ENCODE assay signal across 19 cellular contexts in the genomic region with DNA sequence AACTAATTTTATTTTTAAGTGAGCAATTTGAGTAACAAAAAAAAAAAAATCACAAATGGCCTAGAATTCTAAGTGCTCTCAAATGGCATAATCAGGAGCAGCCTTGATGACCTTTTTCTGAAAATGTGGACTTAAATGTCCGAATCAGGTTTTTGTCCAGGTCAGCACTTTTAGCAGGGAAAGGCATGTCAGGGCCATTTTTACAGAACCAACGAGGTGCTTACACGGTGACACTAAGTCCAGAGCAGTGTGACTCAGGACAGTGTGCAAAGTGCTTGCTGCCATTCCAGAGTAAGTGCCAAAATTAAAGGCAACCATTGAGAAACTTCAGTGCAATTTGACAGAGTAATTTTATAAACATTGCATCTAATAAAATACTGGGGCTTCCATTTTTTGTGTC.
A peak's percentile ranks its signal among the peaks of the same experiment; 100 is the strongest.
DNase-seq lines count a peak whose midpoint lies in the region; ATAC-seq and TF ChIP-seq lines count a peak whose summit lies in the region.
"Had no signal": no experiment of that assay in that cellular context is flagged by ENCODE, and none has a peak within 500 bp of the region (broad histone marks: within the 10 kb centered on the region; RNA-seq: fewer than 3 reads in every experiment).

No MANE protein-coding gene starts in this region.

- no peak overlapping the region for H3K4me3 Mint-ChIP-seq in CD4-positive, alpha-beta T cell
- H3K4me3 Mint-ChIP-seq: CD4-positive, CD25-positive, alpha-beta regulatory T cell; IgD-negative memory B cell had no signal

- no peaks in the 10 kb centered on the region for H3K27me3 ChIP-seq in esophagus muscularis mucosa
- no peaks in the 10 kb centered on the region for H3K27me3 ChIP-seq in liver (ENCODE audit: control insufficient read depth in 4 of 4, insufficient read depth in 4 of 4, low read length in 3 of 4)
- H3K27me3 ChIP-seq in thyroid gland = no peaks in the 10 kb centered on the region
- no peaks in the 10 kb centered on the region for H3K27me3 ChIP-seq in CD4-positive, alpha-beta T cell (ENCODE audit: control insufficient read depth, insufficient read depth, low read length)
- H3K27me3 ChIP-seq: BLaER1 treated with 17β-estradiol and CSF1 and Interleukin-3, amounts not matched to agents 10 nM and 100 nM had no signal

- no peak overlapping the region for H3K27ac Mint-ChIP-seq in CD4-positive, alpha-beta T cell
- H3K27ac Mint-ChIP-seq: CD4-positive, CD25-positive, alpha-beta regulatory T cell; IgD-negative memory B cell had no signal

- peaks cover 3% of the 10 kb centered on the region for H3K9me3 Mint-ChIP-seq in CD4-positive, alpha-beta T cell
- H3K9me3 Mint-ChIP-seq: IgD-negative memory B cell had no signal

- H3K4me1 Mint-ChIP-seq in CD4-positive, alpha-beta T cell (ENCODE audit: low read depth) = peaks cover 8% of the 10 kb centered on the region

- TF ChIP-seq RAD21 in liver (IDR thresholded peaks at IDR 0.05) = no peak

- TF ChIP-seq CTCF in esophagus muscularis mucosa (IDR thresholded peaks at IDR 0.05) (no peak), liver (IDR thresholded peaks at IDR 0.05; ENCODE audit: low read depth, low read length, missing input control) (no peak), thyroid gland (IDR thresholded peaks at IDR 0.05) (no peak)
- no peak for TF ChIP-seq CTCF in CD4-positive, alpha-beta T cell (IDR thresholded peaks at IDR 0.05)

- 100% methylated on average over 3 of the region's 3 CpGs for WGBS in esophagus muscularis mucosa
- WGBS in liver = 38% methylated on average over 3 of the region's 3 CpGs
- WGBS in thyroid gland, 2 donors = 29 to 37% methylated on average over 3 of the region's 3 CpGs

- peaks cover 46% of the 10 kb centered on the region for H3K36me3 Mint-ChIP-seq in CD4-positive, alpha-beta T cell (ENCODE audit: low read depth)

- H3K4me3 ChIP-seq in esophagus muscularis mucosa (no peak overlapping the region), liver (ENCODE audit: low read depth in 1 of 3, low read length in 3 of 3) (no peak overlapping the region), thyroid gland (replicated peaks in 1 of 3) (no peak overlapping the region)
- H3K4me3 ChIP-seq: BLaER1 treated with 17β-estradiol and CSF1 and Interleukin-3, amounts not matched to agents 10 nM and 100 nM had no signal

- CTCF ChIA-PET in CD4-positive, alpha-beta T cell (lab: Charles Lee) = no interaction called here

- TF ChIP-seq EP300 in esophagus muscularis mucosa (IDR thresholded peaks at IDR 0.05) = no peak

- POLR2A ChIA-PET in CD4-positive, alpha-beta T cell (lab: Charles Lee) = no interaction called here

- H3K4me1 ChIP-seq in esophagus muscularis mucosa = peaks cover 0 to 22% (median 17%) of the 10 kb centered on the region in 4 donors
- no peaks in the 10 kb centered on the region for H3K4me1 ChIP-seq in liver (ENCODE audit: control insufficient read depth in 4 of 4, insufficient read depth in 4 of 4, low read length in 3 of 4)
- H3K4me1 ChIP-seq in thyroid gland = peaks cover 16 to 35% of the 10 kb centered on the region in 2 donors

- no peak for TF ChIP-seq POLR2A in esophagus muscularis mucosa (IDR thresholded peaks at IDR 0.05; ENCODE audit: low read depth)
- TF ChIP-seq POLR2A in thyroid gland (IDR thresholded peaks at IDR 0.05) = no peak

- no peak overlapping the region for H3K27ac ChIP-seq in esophagus muscularis mucosa (replicated peaks in 1 of 4)
- no peak overlapping the region for H3K27ac ChIP-seq in liver (ENCODE audit: low read depth in 1 of 2, low read length in 2 of 2)
- peak overlapping the region in 1 of 3 donors; percentile 19 for H3K27ac ChIP-seq in thyroid gland
- no peak overlapping the region for H3K27ac ChIP-seq in CD4-positive, alpha-beta T cell (ENCODE audit: low read depth, low read length)
- H3K27ac ChIP-seq: BLaER1 treated with 17β-estradiol and CSF1 and Interleukin-3, amounts not matched to agents 10 nM and 100 nM; HL-60; KMS-11 had no signal

- no peaks in the 10 kb centered on the region for H3K27me3 Mint-ChIP-seq in CD4-positive, alpha-beta T cell
- H3K27me3 Mint-ChIP-seq: CD4-positive, CD25-positive, alpha-beta regulatory T cell; IgD-negative memory B cell had no signal

- no peak overlapping the region for H3K9ac ChIP-seq in liver (ENCODE audit: low read depth in 1 of 2, low read length in 2 of 2)
- H3K9ac ChIP-seq: BLaER1 treated with 17β-estradiol and CSF1 and Interleukin-3, amounts not matched to agents 10 nM and 100 nM; KMS-11 had no signal

- no peak for ATAC-seq in CD4-positive, alpha-beta T cell (ENCODE audit: poor library complexity)
- ATAC-seq: HCT116 had no signal

- H3K36me3 ChIP-seq in esophagus muscularis mucosa (peaks cover 0 to 5% (median 1%) of the 10 kb centered on the region in 4 donors), liver (ENCODE audit: control insufficient read depth in 4 of 4, insufficient read depth in 3 of 4, low read depth in 1 of 4, low read length in 3 of 4) (no peaks in the 10 kb centered on the region), thyroid gland (no peaks in the 10 kb centered on the region)

- intact Hi-C loops in esophagus muscularis mucosa (cut with DNase I) = no loop called here
- intact Hi-C loops in thyroid gland (cut with DNase I) = no loop called here
- intact Hi-C loops in CD4-positive, alpha-beta T cell (cut with DNase I, micrococcal nuclease) = no loop called here

- H3K9me3 ChIP-seq in esophagus muscularis mucosa (no peaks in the 10 kb centered on the region), liver (ENCODE audit: control insufficient read depth in 4 of 4, low read length in 3 of 4) (no peaks in the 10 kb centered on the region), thyroid gland (no peaks in the 10 kb centered on the region)
- H3K9me3 ChIP-seq in CD4-positive, alpha-beta T cell (ENCODE audit: control insufficient read depth, low read length) = no peaks in the 10 kb centered on the region

- peak; percentile 6 for DNase-seq in EH (ENCODE audit: low read depth)
- DNase-seq in esophagus muscularis mucosa (ENCODE audit: extremely low spot score) = peak; percentile 7
- peak; percentile 20 to 42 for DNase-seq in thyroid gland
- DNase-seq in CD4-positive, alpha-beta T cell = no peak
- DNase-seq in NCI-H1417 treated with DMSO at 0.1 percent for 48 hours (lab: John Stamatoyannopoulos, UW) = no peak
- DNase-seq in iPS-NIHi11 (ENCODE audit: low spot score) = no peak
- DNase-seq: 8988T; ACHN; Calu3; CD4-positive, CD25-positive, alpha-beta regulatory T cell; DMS 273 treated with DMSO at 0.1 percent for 48 hours; DMS79; EL had no signal

TF ChIP-seq in liver, 16 proteins besides CTCF, POLR2A, EP300 and RAD21:
- no peak for TF ChIP-seq MAX (IDR thresholded peaks at IDR 0.05)
- peak; percentile 21 for TF ChIP-seq YY1 (IDR thresholded peaks at IDR 0.05)

Comparison
In these comparisons a context has a peak if more than half of its experiments do, and no peak if none do; other contexts are left out.
1. DNase-seq: peak in EH (single experiment), esophagus muscularis mucosa (single experiment) and thyroid gland (2 of 2); none in CD4-positive, alpha-beta T cell (0 of 10), NCI-H1417 treated with DMSO at 0.1 percent for 48 hours (single experiment) and iPS-NIHi11 (single experiment).